Comparison of ENCODE assay signal across 22 cellular contexts in the genomic region with DNA sequence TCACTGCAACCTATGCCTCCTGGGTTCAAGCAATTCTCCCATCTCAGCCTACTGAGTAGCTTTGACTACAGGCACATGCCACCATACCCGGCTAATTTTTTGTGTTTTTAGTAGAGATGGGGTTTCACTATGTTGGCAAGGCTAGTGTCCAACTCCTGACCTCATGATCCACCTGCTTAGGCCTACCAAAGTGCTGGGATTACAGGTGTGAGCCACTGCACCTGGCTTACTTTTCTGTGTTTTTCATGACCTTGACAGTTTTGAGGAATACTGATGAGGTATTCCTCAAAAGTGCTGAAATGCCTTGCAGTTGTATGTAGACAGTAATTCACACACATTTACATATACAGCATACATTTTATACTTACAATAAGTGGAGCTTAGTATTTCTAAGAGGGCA.
DNase-seq lines count a peak whose midpoint lies in the region; ATAC-seq, FAIRE-seq and TF ChIP-seq lines count a peak whose summit lies in the region.
"Had no signal": no experiment of that assay in that cellular context is flagged by ENCODE, and none has a peak within 500 bp of the region (broad histone marks: within the 10 kb centered on the region; RNA-seq: fewer than 3 reads in every experiment).

No MANE protein-coding gene starts in this region.

- H3K27me3 Mint-ChIP-seq in stimulated activated naive B cell treated with anti-CD40 and anti-IgM and Interleukin-4, amounts not matched to agents 10 μg/mL and 1 μg/mL and 100 μg/mL, for 72 hours = no peaks in the 10 kb centered on the region
- H3K27me3 Mint-ChIP-seq: B cell, IgD-negative memory B cell had no signal

- no peak overlapping the region for H3K4ac ChIP-seq in H1 (replicated peaks; ENCODE audit: insufficient read length, low read depth, low read length)

- H2BK5ac ChIP-seq in H1 (ENCODE audit: low read depth, low read length) = 0 out of 2 replicates have a peak overlapping the region, but pooled peaks have one; percentile 45

- in situ Hi-C loops in HepG2 (cut with HindIII; ENCODE audit: extremely low pct_ligation_motif_present, low pct_unique_long_range_greater_than_20kb) = no loop called here

- H3K4me2 ChIP-seq in HepG2 (ENCODE audit: low read depth, low read length) (no peak overlapping the region), H1 (ENCODE audit: insufficient read depth in 1 of 2, low read depth in 2 of 2, low read length in 2 of 2) (no peak overlapping the region; a peak in 1 of 4 replicates)
- H3K4me2 ChIP-seq: BLaER1 treated with 17β-estradiol and CSF1 and Interleukin-3, amounts not matched to agents 10 nM and 100 nM had no signal

- no peak overlapping the region for H3K14ac ChIP-seq in H1 (ENCODE audit: insufficient read length)

- BruUV-seq in HepG2 (replicated peaks; lab: Mats Ljungman, UMichigan) = no TSS peak

- H2BK15ac ChIP-seq in H1 (ENCODE audit: low read length) = no peak overlapping the region

- DNase-seq in right lobe of liver (no peak), HepG2 (ENCODE audit: low spot score) (no peak), RPMI8226 (peak; percentile 85), H1 (ENCODE audit: low read depth in 1 of 2, low spot score in 2 of 2) (no peak), islet precursor cell (no peak), AML-193 (lab: John Stamatoyannopoulos, UW) (no peak)
- no peak for DNase-seq in stimulated activated naive B cell treated with anti-CD40 and anti-IgM and Interleukin-4, amounts not matched to agents 10 μg/mL and 1 μg/mL and 100 μg/mL, for 72 hours
- DNase-seq: CD8-positive, alpha-beta T cell; DMS 273 treated with DMSO at 0.1 percent for 48 hours; DMS53; DND-41; EL; KBM-7 had no signal

- TF ChIP-seq EP300 in HepG2 (IDR thresholded peaks at IDR 0.05; ENCODE audit: low read depth in 2 of 2, low read length in 2 of 2) (no peak), HepG2 (CRISPR knock-in tag; IDR thresholded peaks at IDR 0.05; ENCODE audit: borderline replicate concordance) (no peak), H1 (IDR thresholded peaks at IDR 0.05; ENCODE audit: borderline replicate concordance in 1 of 2, low read depth in 2 of 2, low read length in 2 of 2) (no peak)

- H3K27me3 ChIP-seq in right lobe of liver = no peaks in the 10 kb centered on the region
- H3K27me3 ChIP-seq in HepG2 (ENCODE audit: control insufficient read depth in 1 of 2, insufficient read depth in 2 of 2, low read length in 2 of 2) = no peaks in the 10 kb centered on the region
- no peaks in the 10 kb centered on the region for H3K27me3 ChIP-seq in H1 (replicated peaks in 1 of 4; ENCODE audit: control insufficient read depth in 3 of 4, extremely low read depth in 1 of 4, insufficient read depth in 3 of 4, low read length in 3 of 4)
- H3K27me3 ChIP-seq: BLaER1 treated with 17β-estradiol and CSF1 and Interleukin-3, amounts not matched to agents 10 nM and 100 nM had no signal

- H2BK20ac ChIP-seq in H1 (ENCODE audit: low read length) = no peak overlapping the region

- H3K9ac ChIP-seq in HepG2 (ENCODE audit: insufficient read depth, low read depth, low read length) (no peak overlapping the region), H1 (replicated peaks in 1 of 4; ENCODE audit: extremely low read depth in 1 of 4, low read depth in 3 of 4, low read length in 3 of 4) (no peak overlapping the region)
- H3K9ac ChIP-seq: BLaER1 treated with 17β-estradiol and CSF1 and Interleukin-3, amounts not matched to agents 10 nM and 100 nM had no signal

- TF ChIP-seq RAD21 in HepG2 (CRISPR knock-in tag; IDR thresholded peaks at IDR 0.05) (no peak), H1 (IDR thresholded peaks at IDR 0.05 in 1 of 2, conservative IDR thresholded peaks at IDR 0.05 in 1 of 2; ENCODE audit: low read depth in 2 of 2, low read length in 2 of 2) (no peak)

- H4K91ac ChIP-seq in H1 (replicated peaks; ENCODE audit: insufficient read length, low read length) = peak overlapping the region; percentile 48

- no peak overlapping the region for H4K8ac ChIP-seq in H1 (ENCODE audit: extremely low read depth, insufficient read depth, low read length)

- no peak overlapping the region for H3K4me3 ChIP-seq in right lobe of liver
- H3K4me3 ChIP-seq in HepG2 (replicated peaks in 1 of 3; ENCODE audit: insufficient read depth in 1 of 3, low read depth in 2 of 3, low read length in 3 of 3) = no peak overlapping the region
- no peak overlapping the region for H3K4me3 ChIP-seq in H1 (ENCODE audit: extremely low read depth in 1 of 4, insufficient read depth in 2 of 4, low read depth in 3 of 4, low read length in 4 of 4)
- H3K4me3 ChIP-seq: BLaER1 treated with 17β-estradiol and CSF1 and Interleukin-3, amounts not matched to agents 10 nM and 100 nM; GM12878 had no signal

- no peaks in the 10 kb centered on the region for H3K79me1 ChIP-seq in H1 (ENCODE audit: low read depth, low read length)

- H3K27ac ChIP-seq in right lobe of liver = peak overlapping the region in 2 of 3 donors; percentile 52 to 73
- no peak overlapping the region for H3K27ac ChIP-seq in HepG2 (ENCODE audit: extremely low read length, insufficient read depth, low read length)
- no peak overlapping the region for H3K27ac ChIP-seq in H1 (ENCODE audit: low read depth, low read length)
- H3K27ac ChIP-seq: 22Rv1; BLaER1 treated with 17β-estradiol and CSF1 and Interleukin-3, amounts not matched to agents 10 nM and 100 nM had no signal

- ATAC-seq in right lobe of liver (no peak), HepG2 (no peak), GM18502 (IDR thresholded peaks at IDR 0.05; ENCODE audit: poor library complexity, unreplicated experiment) (no peak)
- ATAC-seq in stimulated activated naive B cell treated with anti-CD40 and anti-IgM and Interleukin-4, amounts not matched to agents 10 μg/mL and 1 μg/mL and 100 μg/mL, for 72 hours (replicated peaks) = no peak
- ATAC-seq: CD8-positive, alpha-beta T cell; GM12878 had no signal

- POLR2A ChIA-PET in HepG2 (lab: Yijun Ruan, JAX) (no interaction called here), H1 (lab: Charles Lee; ENCODE audit: partially characterized antibody) (no interaction called here)

- H4K20me1 ChIP-seq in HepG2 (ENCODE audit: insufficient read depth, low read length) (no peaks in the 10 kb centered on the region), H1 (replicated peaks in 1 of 2; ENCODE audit: control insufficient read depth in 1 of 2, insufficient read depth in 2 of 2, low read length in 2 of 2) (no peaks in the 10 kb centered on the region)

- H3K36me3 Mint-ChIP-seq in stimulated activated naive B cell treated with anti-CD40 and anti-IgM and Interleukin-4, amounts not matched to agents 10 μg/mL and 1 μg/mL and 100 μg/mL, for 72 hours = peaks cover 19 to 20% of the 10 kb centered on the region in 2 donors

- no peaks in the 10 kb centered on the region for H3K9me3 ChIP-seq in right lobe of liver
- H3K9me3 ChIP-seq in HepG2 (ENCODE audit: low read length) = no peaks in the 10 kb centered on the region
- H3K9me3 ChIP-seq in H1 (ENCODE audit: insufficient read depth in 2 of 2, low read depth in 1 of 2, low read length in 1 of 2) = no peaks in the 10 kb centered on the region

- H3K23me2 ChIP-seq in H1 (ENCODE audit: low read depth, low read length) = no peaks in the 10 kb centered on the region

- H3K4me1 Mint-ChIP-seq in stimulated activated naive B cell treated with anti-CD40 and anti-IgM and Interleukin-4, amounts not matched to agents 10 μg/mL and 1 μg/mL and 100 μg/mL, for 72 hours = peaks cover 21 to 70% of the 10 kb centered on the region in 2 donors

- intact Hi-C loops in right lobe of liver (cut with DNase I) = no loop called here
- intact Hi-C loops in HepG2 (cut with micrococcal nuclease; ENCODE audit: unreplicated experiment) = no loop called here

- 0 out of 2 replicates have a peak overlapping the region, but pooled peaks have one; percentile 17 for H3K18ac ChIP-seq in H1 (ENCODE audit: extremely low read depth, low read length)

- H3K27ac Mint-ChIP-seq in stimulated activated naive B cell treated with anti-CD40 and anti-IgM and Interleukin-4, amounts not matched to agents 10 μg/mL and 1 μg/mL and 100 μg/mL, for 72 hours = peak overlapping the region; percentile 31
- H3K27ac Mint-ChIP-seq: B cell; CD8-positive, alpha-beta T cell; IgD-negative memory B cell had no signal

- TF ChIP-seq POLR2A in right lobe of liver (IDR thresholded peaks at IDR 0.05) = no peak
- TF ChIP-seq POLR2A in HepG2 (IDR thresholded peaks at IDR 0.05; ENCODE audit: insufficient read depth in 1 of 2, low read depth in 2 of 2, low read length in 2 of 2) = no peak
- TF ChIP-seq POLR2A in H1 (IDR thresholded peaks at IDR 0.05; ENCODE audit: control extremely low read depth in 1 of 2, low read depth in 2 of 2, low read length in 2 of 2) = no peak

- H3K4me3 Mint-ChIP-seq in stimulated activated naive B cell treated with anti-CD40 and anti-IgM and Interleukin-4, amounts not matched to agents 10 μg/mL and 1 μg/mL and 100 μg/mL, for 72 hours = peak overlapping the region; percentile 25 to 62
- H3K4me3 Mint-ChIP-seq: B cell; CD8-positive, alpha-beta T cell; IgD-negative memory B cell had no signal

- WGBS in right lobe of liver (ENCODE audit: insufficient coverage, low coverage, low lambda C conversion rate, missing lambda C conversion rate) = 25% methylated on average over 1 of the region's 1 CpG
- 90% methylated on average over 1 of the region's 1 CpG for WGBS in HepG2 (ENCODE audit: low lambda C conversion rate)
- 83% methylated on average over 1 of the region's 1 CpG; no CpG with 5 or more reads in 1 of the 2 experiments for WGBS in H1 (ENCODE audit: extremely low coverage in 1 of 2, insufficient coverage in 1 of 2, insufficient read length in 1 of 2, insufficient replicate concordance in 2 of 2, low coverage in 1 of 2, low lambda C conversion rate in 2 of 2, missing lambda C conversion rate in 1 of 2), 2 experiments

- CTCF ChIA-PET in HepG2 (lab: Yijun Ruan, JAX; ENCODE audit: low intra/inter-chr PET ratio, low total read pairs) (no interaction called here), H1 (lab: Charles Lee; ENCODE audit: partially characterized antibody) (interaction anchor here (0.9 kb wide), 1 partner anchor 23 kb away, joined by 3 read pairs; no protein-coding TSS in a partner anchor)

- H2BK12ac ChIP-seq in H1 (ENCODE audit: low read depth, low read length) = 0 out of 2 replicates have a peak overlapping the region, but pooled peaks have one; percentile 32

- no peak overlapping the region for H3K23ac ChIP-seq in H1 (ENCODE audit: insufficient read length)

- H2AK5ac ChIP-seq in H1 (ENCODE audit: low read depth, low read length) = no peak overlapping the region

- H3K56ac ChIP-seq in H1 (replicated peaks; ENCODE audit: insufficient read length, low read depth, low read length) = no peak overlapping the region

- no peak for TF ChIP-seq CTCF in right lobe of liver (IDR thresholded peaks at IDR 0.05)
- no peak for TF ChIP-seq CTCF in HepG2 (CRISPR knock-in tag; IDR thresholded peaks at IDR 0.05)
- TF ChIP-seq CTCF in H1 (IDR thresholded peaks at IDR 0.05; ENCODE audit: control extremely low read depth in 1 of 3, insufficient read depth in 1 of 3, low read depth in 1 of 3, low read length in 3 of 3) = no peak

- FAIRE-seq in HepG2 (lab: Jason Lieb, UNC) (no peak), H1 (lab: Jason Lieb, UNC) (no peak)
- FAIRE-seq: GM12878, GM19239, H54, HTR-8/SVneo had no signal

- H3K79me2 ChIP-seq in HepG2 (ENCODE audit: insufficient read depth, low read length) = peaks cover 8% of the 10 kb centered on the region
- H3K79me2 ChIP-seq in H1 (ENCODE audit: control insufficient read depth in 1 of 2, insufficient read depth in 2 of 2, low read length in 2 of 2) = peaks cover 0 to 70% of the 10 kb centered on the region in 2 experiments; a peak in 2 of 4 replicates

- H3K9me3 Mint-ChIP-seq in stimulated activated naive B cell treated with anti-CD40 and anti-IgM and Interleukin-4, amounts not matched to agents 10 μg/mL and 1 μg/mL and 100 μg/mL, for 72 hours = no peaks in the 10 kb centered on the region
- H3K9me3 Mint-ChIP-seq: CD8-positive, alpha-beta T cell; IgD-negative memory B cell had no signal

- no peak overlapping the region for H4K5ac ChIP-seq in H1 (ENCODE audit: insufficient read length, low read depth, low read length)

- peaks cover 0 to 34% (median 4%) of the 10 kb centered on the region in 4 donors for H3K4me1 ChIP-seq in right lobe of liver
- H3K4me1 ChIP-seq in HepG2 (ENCODE audit: insufficient read depth, low read length) = peaks cover 5% of the 10 kb centered on the region; the same call in 1 of the 2 replicates
- peaks cover 2 to 20% (median 13%) of the 10 kb centered on the region in 4 experiments; a peak in 6 of 7 replicates for H3K4me1 ChIP-seq in H1 (replicated peaks in 1 of 4; ENCODE audit: control insufficient read depth in 3 of 4, insufficient read depth in 4 of 4, low read length in 3 of 4)

- H2AFZ ChIP-seq in HepG2 (ENCODE audit: low read length) = no peak overlapping the region
- no peak overlapping the region for H2AFZ ChIP-seq in H1 (ENCODE audit: low read length)

- H3K36me3 ChIP-seq in right lobe of liver (no peaks in the 10 kb centered on the region), HepG2 (replicated peaks in 1 of 2; ENCODE audit: control insufficient read depth in 1 of 2, insufficient read depth in 2 of 2, low read length in 2 of 2) (peaks cover 0 to 24% of the 10 kb centered on the region in 2 experiments; a peak in 3 of 5 replicates), H1 (ENCODE audit: control insufficient read depth in 2 of 4, insufficient read depth in 4 of 4, low read length in 3 of 4) (no peaks in the 10 kb centered on the region)

- no peak overlapping the region for H2BK120ac ChIP-seq in H1 (replicated peaks; ENCODE audit: low read depth, low read length)

Comparison
In these comparisons a context has a peak if more than half of its experiments do, and no peak if none do; other contexts are left out.
1. H3K27ac ChIP-seq: peak in right lobe of liver (2 of 3); none in HepG2 (single experiment) and H1 (single experiment).